In genomic region chr14:69314327-69314726, GRCh38 we compare ENCODE assay signal across 25 cellular contexts. TPM values are rescaled to one million over a fixed set of nuclear protein-coding genes. Genes with fewer than 3 reads are reported as not detected.
DNase-seq lines count a peak whose midpoint lies in the region; ATAC-seq and TF ChIP-seq lines count a peak whose summit lies in the region.
"Had no signal": no experiment of that assay in that cellular context is flagged by ENCODE, and none has a peak within 500 bp of the region (broad histone marks: within the 10 kb centered on the region; RNA-seq: fewer than 3 reads in every experiment).

No MANE protein-coding gene starts in this region.

- intact Hi-C loops in activated CD8-positive, alpha-beta T cell treated with anti-CD3 and anti-CD28 coated beads for 36 hours (cut with micrococcal nuclease): no loop called here

- H3K4me3 Mint-ChIP-seq in type B pancreatic cell: no peak overlapping the region
- no peak overlapping the region for H3K4me3 Mint-ChIP-seq in activated CD8-positive, alpha-beta T cell treated with anti-CD3 and anti-CD28 coated beads for 36 hours
- H3K4me3 Mint-ChIP-seq: CD4-positive, CD25-positive, alpha-beta regulatory T cell; IgD-negative memory B cell had no signal

- H3K9me3 Mint-ChIP-seq in type B pancreatic cell: no peaks in the 10 kb centered on the region
- H3K9me3 Mint-ChIP-seq in activated CD8-positive, alpha-beta T cell treated with anti-CD3 and anti-CD28 coated beads for 36 hours: no peaks in the 10 kb centered on the region
- H3K9me3 Mint-ChIP-seq: IgD-negative memory B cell had no signal

- POLR2A ChIA-PET in activated CD8-positive, alpha-beta T cell treated with anti-CD3 and anti-CD28 coated beads for 36 hours (lab: Charles Lee): no interaction called here

- no peak overlapping the region for H3K27ac Mint-ChIP-seq in type B pancreatic cell
- H3K27ac Mint-ChIP-seq in activated CD8-positive, alpha-beta T cell treated with anti-CD3 and anti-CD28 coated beads for 36 hours: no peak overlapping the region
- H3K27ac Mint-ChIP-seq: CD4-positive, CD25-positive, alpha-beta regulatory T cell; IgD-negative memory B cell had no signal

- H3K27me3 Mint-ChIP-seq in type B pancreatic cell: no peaks in the 10 kb centered on the region
- H3K27me3 Mint-ChIP-seq in activated CD8-positive, alpha-beta T cell treated with anti-CD3 and anti-CD28 coated beads for 36 hours: peaks cover 5% of the 10 kb centered on the region

- no peaks in the 10 kb centered on the region for H3K9me3 ChIP-seq in RWPE2 (ENCODE audit: severe bottlenecking)
- H3K9me3 ChIP-seq: BE2C had no signal

- H3K36me3 ChIP-seq in RWPE2 (ENCODE audit: low read depth): no peaks in the 10 kb centered on the region
- H3K36me3 ChIP-seq: BE2C had no signal

- H3K27me3 ChIP-seq in RWPE2 (ENCODE audit: insufficient read depth, poor library complexity, severe bottlenecking): no peaks in the 10 kb centered on the region
- no peaks in the 10 kb centered on the region for H3K27me3 ChIP-seq in layer of hippocampus (ENCODE audit: control insufficient read depth, insufficient read depth, low read length)
- H3K27me3 ChIP-seq: BE2C had no signal

- no peaks in the 10 kb centered on the region for H3K4me1 ChIP-seq in RWPE2 (ENCODE audit: insufficient read depth, poor library complexity, severe bottlenecking)
- H3K4me1 ChIP-seq: BE2C had no signal

- ATAC-seq in RWPE2 (ENCODE audit: low read depth) (no peak), GM19035 (IDR thresholded peaks at IDR 0.05; ENCODE audit: unreplicated experiment) (no peak)
- ATAC-seq in activated CD8-positive, alpha-beta T cell treated with anti-CD3 and anti-CD28 coated beads for 36 hours: no peak
- ATAC-seq: GM12878 had no signal

- no peaks in the 10 kb centered on the region for H3K4me1 Mint-ChIP-seq in type B pancreatic cell (ENCODE audit: unreplicated experiment)
- H3K4me1 Mint-ChIP-seq in activated CD8-positive, alpha-beta T cell treated with anti-CD3 and anti-CD28 coated beads for 36 hours (ENCODE audit: low read depth): no peaks in the 10 kb centered on the region
- H3K4me1 Mint-ChIP-seq: CD4-positive, CD25-positive, alpha-beta regulatory T cell had no signal

- CTCF ChIA-PET in activated CD8-positive, alpha-beta T cell treated with anti-CD3 and anti-CD28 coated beads for 36 hours (lab: Charles Lee): interaction anchor here (0.9 kb wide), 1 partner anchor 10 kb away, joined by 3 read pairs; no protein-coding TSS in a partner anchor

- DNase-seq in activated CD8-positive, alpha-beta memory T cell treated with anti-CD3 and anti-CD28 coated beads for 24 hours: peak; percentile 38
- no peak for DNase-seq in activated CD8-positive, alpha-beta memory T cell treated with anti-CD3 and anti-CD28 coated beads, Interleukin-2, amount 50 U/mL, for 4 hours
- DNase-seq in RWPE2 (ENCODE audit: low spot score): peak; percentile 47
- peak; percentile 44 for DNase-seq in type B pancreatic cell (ENCODE audit: extremely low spot score, unreplicated experiment)
- DNase-seq in ureter (ENCODE audit: low spot score): no peak
- no peak for DNase-seq in activated CD8-positive, alpha-beta T cell treated with anti-CD3 and anti-CD28 coated beads for 36 hours
- DNase-seq: BE2C; CD4-positive, CD25-positive, alpha-beta regulatory T cell; DMS153; GF-D8; GM23248; HCEC 1CT; Karpas-422; NCI-H1436; NCI-H2029; NCI-H2227 treated with DMSO at 0.1 percent for 48 hours; NCI-H510A treated with DMSO at 0.1 percent for 48 hours; NCI-H774; OCI-M1; SIG-M5 had no signal

- no peak overlapping the region for H3K4me3 ChIP-seq in RWPE2 (ENCODE audit: severe bottlenecking)
- H3K4me3 ChIP-seq: GM12878, GM23248 had no signal

- H3K27ac ChIP-seq in RWPE2 (ENCODE audit: poor library complexity, severe bottlenecking): no peak overlapping the region
- peak overlapping the region; percentile 14 for H3K27ac ChIP-seq in layer of hippocampus (ENCODE audit: low read depth, low read length)
- H3K27ac ChIP-seq: GM23248 had no signal

- TF ChIP-seq CTCF in RWPE2 (IDR thresholded peaks at IDR 0.05; ENCODE audit: poor library complexity, severe bottlenecking): no peak
- TF ChIP-seq CTCF in type B pancreatic cell (conservative IDR thresholded peaks at IDR 0.05): no peak
- TF ChIP-seq CTCF in activated CD8-positive, alpha-beta T cell treated with anti-CD3 and anti-CD28 coated beads for 36 hours (IDR thresholded peaks at IDR 0.05): no peak

- no peaks in the 10 kb centered on the region for H3K36me3 Mint-ChIP-seq in type B pancreatic cell
- H3K36me3 Mint-ChIP-seq in activated CD8-positive, alpha-beta T cell treated with anti-CD3 and anti-CD28 coated beads for 36 hours (ENCODE audit: low read depth): no peaks in the 10 kb centered on the region
- H3K36me3 Mint-ChIP-seq: CD4-positive, CD25-positive, alpha-beta regulatory T cell; IgD-negative memory B cell had no signal

RNA-seq across cellular contexts. Expression of gene GALNT16, which starts 54.4 kb away (rescaled TPM):
- total RNA-seq in type B pancreatic cell (ENCODE audit: low replicate concordance) (2.9 and 12.4 TPM in 2 replicates), ureter (1.6 TPM)
- not detected for total RNA-seq in activated CD8-positive, alpha-beta T cell treated with anti-CD3 and anti-CD28 coated beads for 36 hours
- total RNA-seq: CD4-positive, CD25-positive, alpha-beta regulatory T cell; MCF 10A had no signal

Comparison
In these comparisons a context has a peak if more than half of its experiments do, and no peak if none do; other contexts are left out.
1. DNase-seq: peak in activated CD8-positive, alpha-beta memory T cell treated with anti-CD3 and anti-CD28 coated beads for 24 hours (single experiment), RWPE2 (single experiment) and type B pancreatic cell (single experiment); none in activated CD8-positive, alpha-beta memory T cell treated with anti-CD3 and anti-CD28 coated beads, Interleukin-2, amount 50 U/mL, for 4 hours (single experiment), ureter (single experiment) and activated CD8-positive, alpha-beta T cell treated with anti-CD3 and anti-CD28 coated beads for 36 hours (single experiment).